In the genomic region with DNA sequence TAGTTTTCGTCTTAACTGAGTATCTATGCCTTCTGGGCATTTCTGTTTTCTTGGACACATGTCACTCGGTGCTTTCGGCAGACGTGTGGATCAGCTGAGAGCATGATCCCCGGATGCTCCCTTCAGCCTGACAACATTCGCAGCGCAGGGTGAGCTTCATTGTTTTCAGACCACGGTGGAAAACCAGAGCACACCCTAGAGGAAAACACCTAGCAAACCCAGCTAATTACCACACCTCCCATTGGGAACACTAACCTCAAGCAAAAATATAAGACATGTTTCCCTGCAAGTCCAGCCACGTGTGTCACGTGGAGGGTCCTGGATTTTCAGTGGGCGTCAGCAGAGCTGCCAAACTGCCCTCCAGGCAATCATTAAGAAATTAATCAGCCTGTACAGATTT, we compare ENCODE assay signal across 20 cellular contexts. TPM values are rescaled to one million over a fixed set of nuclear protein-coding genes. Genes with fewer than 3 reads are reported as not detected.
DNase-seq lines count a peak whose midpoint lies in the region; ATAC-seq and TF ChIP-seq lines count a peak whose summit lies in the region.
"Had no signal": no experiment of that assay in that cellular context is flagged by ENCODE, and none has a peak within 500 bp of the region (broad histone marks: within the 10 kb centered on the region; RNA-seq: fewer than 3 reads in every experiment).

No MANE protein-coding gene starts in this region.

- no peak overlapping the region for H4K5ac ChIP-seq in mesendoderm (ENCODE audit: low read length)

- no peak overlapping the region for H2BK120ac ChIP-seq in mesendoderm (ENCODE audit: low read depth, low read length)

- H3K79me1 ChIP-seq in mesendoderm (ENCODE audit: low read length) = no peaks in the 10 kb centered on the region

- H3K4ac ChIP-seq in mesendoderm (ENCODE audit: low read depth, low read length) = no peak overlapping the region

- H3K27me3 Mint-ChIP-seq in MCF 10A (ENCODE audit: insufficient read depth, unreplicated experiment) = no peaks in the 10 kb centered on the region

- H3K36me3 ChIP-seq in mesendoderm (ENCODE audit: control insufficient read depth, insufficient read depth, low read length) = no peaks in the 10 kb centered on the region
- H3K36me3 ChIP-seq: BLaER1 treated with 17β-estradiol and CSF1 and Interleukin-3, amounts not matched to agents 10 nM and 100 nM; tibial artery had no signal

- H3K27me3 ChIP-seq in mesendoderm (ENCODE audit: insufficient read depth, low read length, poor library complexity) = no peaks in the 10 kb centered on the region
- H3K27me3 ChIP-seq: BLaER1 treated with 17β-estradiol and CSF1 and Interleukin-3, amounts not matched to agents 10 nM and 100 nM; tibial artery had no signal

- H3K36me3 Mint-ChIP-seq in MCF 10A (ENCODE audit: insufficient read depth, unreplicated experiment) = no peaks in the 10 kb centered on the region

- H3K27ac Mint-ChIP-seq in MCF 10A (ENCODE audit: low read depth, unreplicated experiment) = peak overlapping the region; percentile 42

- H3K18ac ChIP-seq in mesendoderm (ENCODE audit: low read length) = no peak overlapping the region

- intact Hi-C loops in MCF 10A (cut with micrococcal nuclease) = no loop called here

- H3K56ac ChIP-seq in mesendoderm (ENCODE audit: low read length) = no peak overlapping the region

- H3K4me3 Mint-ChIP-seq in MCF 10A (ENCODE audit: unreplicated experiment) = peak overlapping the region; percentile 30

- POLR2A ChIA-PET in MCF 10A (lab: Yijun Ruan, JAX) = interaction anchor here (0.6 to 2.4 kb wide), 11 partner anchors 10 to 383 kb away, joined by 3 to 13 read pairs (median 3); a partner anchor contains a TSS

- no peaks in the 10 kb centered on the region for H3K9me3 Mint-ChIP-seq in MCF 10A (ENCODE audit: unreplicated experiment)

- no peak overlapping the region for H3K27ac ChIP-seq in mesendoderm (ENCODE audit: low read depth, low read length)
- H3K27ac ChIP-seq: 22Rv1; BLaER1 treated with 17β-estradiol and CSF1 and Interleukin-3, amounts not matched to agents 10 nM and 100 nM; tibial artery had no signal

- no peaks in the 10 kb centered on the region for H3K4me1 ChIP-seq in mesendoderm (ENCODE audit: control insufficient read depth, low read depth, low read length)

- ATAC-seq in GM21737 (IDR thresholded peaks at IDR 0.05; ENCODE audit: unreplicated experiment) (no peak), HG03045 (IDR thresholded peaks at IDR 0.05; ENCODE audit: unreplicated experiment) (no peak), HG03039 (IDR thresholded peaks at IDR 0.05; ENCODE audit: unreplicated experiment) (no peak)

- no peak overlapping the region for H2BK15ac ChIP-seq in mesendoderm (replicated peaks; ENCODE audit: low read depth)

- no CpG with 5 or more reads among the region's 11 CpGs for WGBS in mesendoderm (ENCODE audit: extremely low coverage, insufficient coverage, low lambda C conversion rate)

- no TSS peak for BruUV-seq in MCF 10A (replicated peaks; lab: Mats Ljungman, UMichigan)

- no peak overlapping the region for H2AK5ac ChIP-seq in mesendoderm (ENCODE audit: low read length)

- H3K79me2 ChIP-seq in mesendoderm (ENCODE audit: control insufficient read depth, insufficient read depth, low read length) = no peaks in the 10 kb centered on the region

- H3K4me3 ChIP-seq in mesendoderm (ENCODE audit: low read length) = no peak overlapping the region
- H3K4me3 ChIP-seq: BLaER1 treated with 17β-estradiol and CSF1 and Interleukin-3, amounts not matched to agents 10 nM and 100 nM; tibial artery had no signal

- H3K23ac ChIP-seq in mesendoderm (ENCODE audit: low read length) = no peak overlapping the region

- no peak overlapping the region for H3K9ac ChIP-seq in mesendoderm (ENCODE audit: low read length)
- H3K9ac ChIP-seq: BLaER1 treated with 17β-estradiol and CSF1 and Interleukin-3, amounts not matched to agents 10 nM and 100 nM had no signal

- CTCF ChIA-PET in MCF 10A (lab: Yijun Ruan, JAX) = interaction anchor here (1.6 to 2.7 kb wide), 3 partner anchors 9 to 72 kb away, joined by 3 to 17 read pairs (median 8); no protein-coding TSS in a partner anchor

- H2BK5ac ChIP-seq in mesendoderm (ENCODE audit: low read length) = no peak overlapping the region

- DNase-seq in DMS 273 (lab: John Stamatoyannopoulos, UW; ENCODE audit: unreplicated experiment) (peak; percentile 34), DMS 273 treated with DMSO at 0.1 percent for 48 hours (lab: John Stamatoyannopoulos, UW) (no peak), HPDE6-E6E7 (ENCODE audit: extremely low spot score) (peak; percentile 49), MCF 10A (ENCODE audit: unreplicated experiment) (peak; percentile 62), mesendoderm (peak; percentile 52)
- DNase-seq: activated gamma-delta T cell, amygdala, DMS79 treated with DMSO at 0.1 percent for 48 hours, GOT3, MV-4-11, NCI-H345, posterior cingulate gyrus, SIG-M5, T-helper 9 cell, tibial artery had no signal

- H3K4me2 ChIP-seq in mesendoderm (ENCODE audit: low read length) = no peak overlapping the region
- H3K4me2 ChIP-seq: BLaER1 treated with 17β-estradiol and CSF1 and Interleukin-3, amounts not matched to agents 10 nM and 100 nM had no signal

- no peak for TF ChIP-seq CTCF in MCF 10A (IDR thresholded peaks at IDR 0.05; ENCODE audit: unreplicated experiment)

- H4K8ac ChIP-seq in mesendoderm (ENCODE audit: low read depth, low read length) = no peak overlapping the region

- peaks cover 27% of the 10 kb centered on the region for H3K4me1 Mint-ChIP-seq in MCF 10A (ENCODE audit: insufficient read depth, unreplicated experiment)

RNA-seq across cellular contexts. Expression of a gene that starts 31.0 kb away (rescaled TPM):
- 2.4 and 3.8 TPM in 2 replicates for total RNA-seq in MCF 10A (2022)
- polyA plus RNA-seq in mesendoderm (2013, experiment 1 of 2) = 1.3 TPM
- polyA plus RNA-seq in mesendoderm (2013, experiment 2 of 2) = 1.5 TPM

RNA-seq across cellular contexts. Expression of a gene that starts 45.4 kb away (rescaled TPM):
- 60.4 and 78.8 TPM in 2 replicates for total RNA-seq in MCF 10A (2022)
- 30.5 TPM for polyA plus RNA-seq in mesendoderm (2013, experiment 1 of 2)
- polyA plus RNA-seq in mesendoderm (2013, experiment 2 of 2) = 29.1 TPM

RNA-seq across cellular contexts. Expression of a gene that starts 57.5 kb away (rescaled TPM):
- 269 and 371 TPM in 2 replicates for total RNA-seq in MCF 10A (2022)
- 0.70 TPM for polyA plus RNA-seq in mesendoderm (2013, experiment 1 of 2)
- polyA plus RNA-seq in mesendoderm (2013, experiment 2 of 2) = 0.76 TPM
